Comparison of ENCODE assay signal across 10 cellular contexts in the genomic region with DNA sequence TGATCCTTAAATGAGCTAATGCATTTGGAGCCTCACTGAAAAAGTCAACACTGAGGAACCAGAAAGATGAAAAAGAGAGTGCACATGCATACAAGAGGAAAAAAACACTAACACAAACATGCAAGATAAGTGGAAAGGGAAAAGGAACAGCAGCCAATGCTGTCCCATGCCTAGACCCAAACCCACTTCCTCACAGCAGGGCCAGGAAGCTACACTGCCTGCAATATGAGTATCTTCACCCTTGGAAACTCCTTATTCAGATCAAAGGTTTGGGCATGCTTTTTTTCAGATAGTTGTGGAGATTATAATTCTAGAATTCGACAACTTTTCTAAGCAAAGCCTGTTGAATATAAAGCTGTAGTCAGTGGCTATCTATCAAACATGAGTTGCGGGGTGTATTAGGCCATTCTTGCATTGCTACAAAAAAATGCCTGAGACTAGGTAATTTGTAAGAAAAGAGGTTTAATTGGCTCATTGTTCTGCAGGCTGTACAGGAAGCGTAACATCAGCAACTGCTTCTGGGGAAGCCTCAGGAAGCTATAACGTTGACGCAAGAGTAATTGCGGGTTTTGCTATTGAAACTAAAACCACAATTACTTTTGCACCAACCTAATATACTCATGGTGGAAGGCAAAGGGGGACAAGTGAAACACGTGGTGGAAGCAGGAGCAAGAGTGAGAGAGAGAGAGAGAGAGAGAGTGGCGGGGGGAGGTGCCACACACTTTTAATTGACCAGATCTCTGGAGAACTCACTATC.
DNase-seq lines count a peak whose midpoint lies in the region; ATAC-seq and TF ChIP-seq lines count a peak whose summit lies in the region.
"Had no signal": no experiment of that assay in that cellular context is flagged by ENCODE, and none has a peak within 500 bp of the region (broad histone marks: within the 10 kb centered on the region; RNA-seq: fewer than 3 reads in every experiment).

No MANE protein-coding gene starts in this region.

- peak overlapping the region; percentile 85 for H3K27ac Mint-ChIP-seq in activated CD4-positive, alpha-beta memory T cell treated with anti-CD3 and anti-CD28 coated beads, Interleukin-2, amount 10 ng/mL, durations not matched to agents 7 days and 5 days
- no peak overlapping the region for H3K27ac Mint-ChIP-seq in Caco-2 (ENCODE audit: unreplicated experiment)

- CTCF ChIA-PET in activated CD4-positive, alpha-beta memory T cell treated with anti-CD3 and anti-CD28 coated beads, Interleukin-2, amount 10 ng/mL, durations not matched to agents 7 days and 5 days (lab: Charles Lee), result interaction anchor here (0.7 to 1.5 kb wide), 4 partner anchors 11 to 272 kb away, joined by 3 to 4 read pairs (median 4); a partner anchor contains a TSS
- CTCF ChIA-PET in Caco-2 (lab: Charles Lee), result no interaction called here

- DNase-seq in activated CD4-positive, alpha-beta memory T cell treated with anti-CD3 and anti-CD28 coated beads, Interleukin-2, amount 10 ng/mL, durations not matched to agents 7 days and 5 days, result peak; percentile 50
- no peak for DNase-seq in omental fat pad (ENCODE audit: low spot score)
- no peak for DNase-seq in SHP77 (lab: John Stamatoyannopoulos, UW)
- DNase-seq in Caco-2, result no peak
- no peak for DNase-seq in kidney tubule cell (ENCODE audit: low spot score)
- DNase-seq: PC-9 had no signal

- no peaks in the 10 kb centered on the region for H3K27me3 Mint-ChIP-seq in activated CD4-positive, alpha-beta memory T cell treated with anti-CD3 and anti-CD28 coated beads, Interleukin-2, amount 10 ng/mL, durations not matched to agents 7 days and 5 days
- H3K27me3 Mint-ChIP-seq in Caco-2 (ENCODE audit: insufficient read depth, unreplicated experiment), result no peaks in the 10 kb centered on the region

- intact Hi-C loops in Caco-2 (cut with micrococcal nuclease; ENCODE audit: unreplicated experiment), result no loop called here

- no peaks in the 10 kb centered on the region for H3K27me3 ChIP-seq in Caco-2 (replicated peaks; ENCODE audit: control insufficient read depth, insufficient read depth, low read length)

- no peak overlapping the region for H3K4me3 ChIP-seq in Caco-2 (ENCODE audit: low read depth, low read length)
- H3K4me3 ChIP-seq: coronary artery, PC-9 had no signal

- H3K4me1 Mint-ChIP-seq in activated CD4-positive, alpha-beta memory T cell treated with anti-CD3 and anti-CD28 coated beads, Interleukin-2, amount 10 ng/mL, durations not matched to agents 7 days and 5 days, result peaks cover 35% of the 10 kb centered on the region
- H3K4me1 Mint-ChIP-seq in Caco-2 (ENCODE audit: low read depth, unreplicated experiment), result no peaks in the 10 kb centered on the region

- peaks cover 32% of the 10 kb centered on the region for H3K36me3 Mint-ChIP-seq in activated CD4-positive, alpha-beta memory T cell treated with anti-CD3 and anti-CD28 coated beads, Interleukin-2, amount 10 ng/mL, durations not matched to agents 7 days and 5 days (ENCODE audit: low read depth)
- no peaks in the 10 kb centered on the region for H3K36me3 Mint-ChIP-seq in Caco-2 (ENCODE audit: insufficient read depth, unreplicated experiment)

- BruUV-seq in Caco-2 (replicated peaks; lab: Mats Ljungman, UMichigan), result no TSS peak

- TF ChIP-seq CTCF in omental fat pad (IDR thresholded peaks at IDR 0.05), result no peak
- TF ChIP-seq CTCF in Caco-2 (IDR thresholded peaks at IDR 0.05; ENCODE audit: insufficient read depth in 1 of 2, low read depth in 1 of 2, low read length in 1 of 2, severe bottlenecking in 1 of 2, unreplicated experiment in 1 of 2), result no peak

- H3K4me1 ChIP-seq in Caco-2, result no peaks in the 10 kb centered on the region

- peak overlapping the region; percentile 38 for H3K4me3 Mint-ChIP-seq in activated CD4-positive, alpha-beta memory T cell treated with anti-CD3 and anti-CD28 coated beads, Interleukin-2, amount 10 ng/mL, durations not matched to agents 7 days and 5 days
- no peak overlapping the region for H3K4me3 Mint-ChIP-seq in Caco-2 (ENCODE audit: unreplicated experiment)

- H3K9me3 Mint-ChIP-seq in activated CD4-positive, alpha-beta memory T cell treated with anti-CD3 and anti-CD28 coated beads, Interleukin-2, amount 10 ng/mL, durations not matched to agents 7 days and 5 days, result peaks cover 32% of the 10 kb centered on the region
- H3K9me3 Mint-ChIP-seq in Caco-2 (ENCODE audit: unreplicated experiment), result peaks cover 9% of the 10 kb centered on the region

- POLR2A ChIA-PET in activated CD4-positive, alpha-beta memory T cell treated with anti-CD3 and anti-CD28 coated beads, Interleukin-2, amount 10 ng/mL, durations not matched to agents 7 days and 5 days (lab: Charles Lee), result no interaction called here
- POLR2A ChIA-PET in Caco-2 (lab: Charles Lee), result no interaction called here

- H3K9me3 ChIP-seq in Caco-2, result no peaks in the 10 kb centered on the region

- H3K36me3 ChIP-seq in Caco-2 (ENCODE audit: control insufficient read depth, insufficient read depth, low read length), result no peaks in the 10 kb centered on the region

- ATAC-seq in GM18519 (IDR thresholded peaks at IDR 0.05; ENCODE audit: low FRiP score, unreplicated experiment) (peak; percentile 94), GM21423 (IDR thresholded peaks at IDR 0.05; ENCODE audit: unreplicated experiment) (peak; percentile 91), HG03354 (IDR thresholded peaks at IDR 0.05; ENCODE audit: poor library complexity, severe bottlenecking, unreplicated experiment) (peak; percentile 86), omental fat pad (ENCODE audit: low FRiP score) (no peak)
